19 cellular contexts compared by ENCODE assay signal in genomic region chr5:1983401-1983800, GRCh38.
"Had no signal": no experiment of that assay in that cellular context is flagged by ENCODE, and none has a peak within 500 bp of the region (broad histone marks: within the 10 kb centered on the region; RNA-seq: fewer than 3 reads in every experiment).

No MANE protein-coding gene starts in this region.

- H3K4me3 ChIP-seq: dorsolateral prefrontal cortex, gastrocnemius medialis, mucosa of descending colon, pancreas, smooth muscle cell, vagina had no signal

- H3K4me1 Mint-ChIP-seq: natural killer cell, neural crest cell had no signal

- H3K4me2 ChIP-seq: smooth muscle cell had no signal

- H3K27ac Mint-ChIP-seq: natural killer cell, progenitor cell of endocrine pancreas, type B pancreatic cell had no signal

- ATAC-seq: esophagus mucosa, gastrocnemius medialis, left colon, mucosa of descending colon, natural killer cell, pancreas, right cardiac atrium had no signal

- H3K36me3 Mint-ChIP-seq: natural killer cell, type B pancreatic cell had no signal

- H3K9me3 Mint-ChIP-seq: natural killer cell, neural crest cell had no signal

- H3K4me1 ChIP-seq: gastrocnemius medialis, pancreas, vagina had no signal

- H3K27ac ChIP-seq: dorsolateral prefrontal cortex, gastrocnemius medialis, pancreas, vagina had no signal

- H3K27me3 ChIP-seq: dorsolateral prefrontal cortex, gastrocnemius medialis, pancreas, vagina had no signal

- H3K9me3 ChIP-seq: gastrocnemius medialis, mucosa of descending colon, pancreas, vagina had no signal

- DNase-seq: cortex of kidney; dorsolateral prefrontal cortex; effector memory CD4-positive, alpha-beta T cell; gastrocnemius medialis; glutamatergic neuron; left colon; mucosa of descending colon; natural killer cell; nucleus accumbens; pancreas; stimulated activated CD4-positive, alpha-beta T cell treated with anti-CD3 and anti-CD28 coated beads, Interleukin-2, amount 100 ng/mL, for 48 hours; stimulated activated naive CD4-positive, alpha-beta T cell treated with Interleukin-2 at 50 U/mL for 16 hours had no signal

- H3K4me3 Mint-ChIP-seq: natural killer cell, neural crest cell, type B pancreatic cell had no signal

- H3K36me3 ChIP-seq: gastrocnemius medialis, pancreas, vagina had no signal
